Comparison of ENCODE assay signal across 1 cellular context in genomic region chr1:231931146-231931545, GRCh38.
TF ChIP-seq lines count a peak whose summit lies in the region.

No MANE protein-coding gene starts in this region.

TF ChIP-seq in H1, 55 proteins besides CTCF, POLR2A, EP300 and RAD21 (continued from another document):
- TF ChIP-seq SP2 (IDR thresholded peaks at IDR 0.05; ENCODE audit: low read length) (no peak), ASH2L (IDR thresholded peaks at IDR 0.05; ENCODE audit: low read length) (no peak), E2F6 (IDR thresholded peaks at IDR 0.05) (no peak), KDM4A (IDR thresholded peaks at IDR 0.05; ENCODE audit: low read depth, low read length, severe bottlenecking) (no peak)
